In the genomic region with DNA sequence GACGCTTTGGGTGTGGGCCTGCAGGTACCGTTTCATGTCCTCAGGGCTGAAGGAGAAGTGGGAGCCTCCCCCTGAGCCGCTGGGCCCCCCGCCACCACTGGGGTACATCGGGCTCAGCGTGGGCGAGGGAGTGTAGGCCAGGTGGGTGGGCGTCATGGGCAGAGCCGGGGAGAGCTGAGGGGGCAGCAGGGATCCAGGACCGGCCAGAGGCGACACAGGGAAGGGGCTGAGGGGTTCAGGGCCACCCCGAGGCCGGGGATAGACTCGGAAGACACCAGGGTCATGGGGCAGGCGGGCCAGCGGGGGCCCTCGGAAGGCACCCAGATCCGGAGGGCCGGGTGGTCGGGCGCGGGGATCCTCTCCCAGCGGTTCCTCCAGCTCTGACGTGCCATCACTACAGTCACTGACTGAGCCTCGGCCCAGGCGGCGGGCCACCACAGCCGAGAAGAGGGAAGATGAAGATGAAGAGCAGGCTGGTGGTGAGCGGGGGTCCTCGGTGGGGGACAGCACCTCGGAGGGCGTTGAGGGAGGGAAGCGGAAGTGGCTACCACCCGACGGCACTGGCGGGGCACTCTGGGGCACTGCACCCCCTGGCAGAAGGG, we compare ENCODE assay signal across 19 cellular contexts. TPM values are rescaled to one million over a fixed set of nuclear protein-coding genes. Genes with fewer than 3 reads are reported as not detected.
DNase-seq lines count a peak whose midpoint lies in the region; ATAC-seq, FAIRE-seq and TF ChIP-seq lines count a peak whose summit lies in the region.
"Had no signal": no experiment of that assay in that cellular context is flagged by ENCODE, and none has a peak within 500 bp of the region (broad histone marks: within the 10 kb centered on the region; RNA-seq: fewer than 3 reads in every experiment).

No MANE protein-coding gene starts in this region.

- intact Hi-C loops in endothelial cell of umbilical vein (cut with micrococcal nuclease) = no loop called here
- intact Hi-C loops in ovary (cut with DNase I) = loop anchor here (5.0 to 10.0 kb wide), 3 partner anchors 38 to 146 kb away; partner anchors contain the start of gene CNFN (in 1 of the 4)

- H3K27ac ChIP-seq in 22Rv1 = peak overlapping the region; percentile 95; the same call in 1 of the 2 replicates
- no peak overlapping the region for H3K27ac ChIP-seq in endothelial cell of umbilical vein (ENCODE audit: insufficient read depth, low read depth, low read length)
- no peak overlapping the region for H3K27ac ChIP-seq in ovary
- H3K27ac ChIP-seq: brain microvascular endothelial cell had no signal

- H3K9ac ChIP-seq in endothelial cell of umbilical vein (replicated peaks; ENCODE audit: extremely low read depth, insufficient read depth, low read length) = no peak overlapping the region

- H3K4me3 Mint-ChIP-seq in HFFc6 (no peak overlapping the region), progenitor cell of endocrine pancreas (ENCODE audit: low read depth) (no peak overlapping the region)
- no peak overlapping the region for H3K4me3 Mint-ChIP-seq in stimulated activated effector memory CD8-positive, alpha-beta T cell treated with anti-CD3 and anti-CD28 coated beads, Interleukin-12 subunit alpha, Interleukin-12 subunit beta, amount 100 ng/mL, for 72 hours
- H3K4me3 Mint-ChIP-seq: activated naive CD4-positive, alpha-beta T cell treated with anti-CD3 and anti-CD28 coated beads, Interleukin-2, amount 10 ng/mL, durations not matched to agents 7 days and 5 days; effector memory CD8-positive, alpha-beta T cell; stimulated activated naive CD8-positive, alpha-beta T cell treated with anti-CD3 and anti-CD28 coated beads, Interleukin-15, Interleukin-2, amounts not matched to agents 100 ng/mL and 50 ng/mL, for 24 hours had no signal

- H3K9me3 Mint-ChIP-seq in HFFc6 (no peaks in the 10 kb centered on the region; the same call in 1 of the 2 replicates), progenitor cell of endocrine pancreas (ENCODE audit: low read depth) (no peaks in the 10 kb centered on the region)
- no peaks in the 10 kb centered on the region for H3K9me3 Mint-ChIP-seq in stimulated activated effector memory CD8-positive, alpha-beta T cell treated with anti-CD3 and anti-CD28 coated beads, Interleukin-12 subunit alpha, Interleukin-12 subunit beta, amount 100 ng/mL, for 72 hours
- H3K9me3 Mint-ChIP-seq: activated naive CD4-positive, alpha-beta T cell treated with anti-CD3 and anti-CD28 coated beads, Interleukin-2, amount 10 ng/mL, durations not matched to agents 7 days and 5 days; effector memory CD8-positive, alpha-beta T cell; stimulated activated naive CD8-positive, alpha-beta T cell treated with anti-CD3 and anti-CD28 coated beads, Interleukin-15, Interleukin-2, amounts not matched to agents 100 ng/mL and 50 ng/mL, for 24 hours had no signal

- peaks cover 9% of the 10 kb centered on the region for H3K27me3 Mint-ChIP-seq in HFFc6 (ENCODE audit: insufficient read depth)
- no peaks in the 10 kb centered on the region for H3K27me3 Mint-ChIP-seq in progenitor cell of endocrine pancreas
- H3K27me3 Mint-ChIP-seq: activated naive CD4-positive, alpha-beta T cell treated with anti-CD3 and anti-CD28 coated beads, Interleukin-2, amount 10 ng/mL, durations not matched to agents 7 days and 5 days; effector memory CD8-positive, alpha-beta T cell; stimulated activated naive CD8-positive, alpha-beta T cell treated with anti-CD3 and anti-CD28 coated beads, Interleukin-15, Interleukin-2, amounts not matched to agents 100 ng/mL and 50 ng/mL, for 24 hours had no signal

- H3K9me3 ChIP-seq in endothelial cell of umbilical vein (replicated peaks; ENCODE audit: control insufficient read depth, insufficient read depth, low read length) (no peaks in the 10 kb centered on the region), ovary (no peaks in the 10 kb centered on the region)

- WGBS in ovary, 3 donors = 78 to 79% (median 79%) methylated on average over 36 of the region's 36 CpGs

- dilution Hi-C loops in endothelial cell of umbilical vein (cut with MboI; ENCODE audit: extremely low pct_ligation_motif_present, low sequenced_read_pairs) = no loop called here

- no peak overlapping the region for H3K4me2 ChIP-seq in endothelial cell of umbilical vein (ENCODE audit: insufficient read depth, low read length)

- H3K4me1 ChIP-seq in endothelial cell of umbilical vein (ENCODE audit: control insufficient read depth, extremely low read depth, insufficient read depth, low read length) (peaks cover 40% of the 10 kb centered on the region), ovary (ENCODE audit: insufficient read depth) (peaks cover 33% of the 10 kb centered on the region)

- TF ChIP-seq EP300 in ovary (IDR thresholded peaks at IDR 0.05) = no peak

- BruUV-seq in endothelial cell of umbilical vein (replicated peaks; lab: Mats Ljungman, UMichigan) = TSS peak; percentile 1

- H3K4me1 Mint-ChIP-seq in HFFc6 (ENCODE audit: low read depth) (peaks cover 56% of the 10 kb centered on the region), progenitor cell of endocrine pancreas (ENCODE audit: low read depth) (peaks cover 25% of the 10 kb centered on the region)
- H3K4me1 Mint-ChIP-seq in stimulated activated effector memory CD8-positive, alpha-beta T cell treated with anti-CD3 and anti-CD28 coated beads, Interleukin-12 subunit alpha, Interleukin-12 subunit beta, amount 100 ng/mL, for 72 hours = peaks cover 46% of the 10 kb centered on the region

- H3K27ac Mint-ChIP-seq in HFFc6 (peak overlapping the region; percentile 73; the same call in 1 of the 2 replicates), progenitor cell of endocrine pancreas (no peak overlapping the region)
- H3K27ac Mint-ChIP-seq in stimulated activated effector memory CD8-positive, alpha-beta T cell treated with anti-CD3 and anti-CD28 coated beads, Interleukin-12 subunit alpha, Interleukin-12 subunit beta, amount 100 ng/mL, for 72 hours = no peak overlapping the region

- H3K9me1 ChIP-seq in endothelial cell of umbilical vein (replicated peaks; ENCODE audit: control insufficient read depth, extremely low read depth, insufficient read depth, low read length) = no peaks in the 10 kb centered on the region

- FAIRE-seq in endothelial cell of umbilical vein (lab: Jason Lieb, UNC) = no peak

- DNase-seq in HFFc6 = no peak
- no peak for DNase-seq in endothelial cell of umbilical vein (ENCODE audit: low read depth, low spot score)
- peak in 3 of 5 donors; percentile 39 to 45 (median 43) for DNase-seq in ovary
- no peak for DNase-seq in progenitor cell of endocrine pancreas (ENCODE audit: low spot score, unreplicated experiment)
- no peak for DNase-seq in NCI-H1694 (lab: John Stamatoyannopoulos, UW)
- DNase-seq in stimulated activated effector memory CD8-positive, alpha-beta T cell treated with anti-CD3 and anti-CD28 coated beads, Interleukin-12 subunit alpha, Interleukin-12 subunit beta, amount 100 ng/mL, for 72 hours (ENCODE audit: low spot score in 2 of 2) = no peak
- DNase-seq: activated CD4-positive, CD25-positive, alpha-beta regulatory T cell treated with anti-CD3 and anti-CD28 coated beads, Interleukin-2, amount 50 U/mL, for 72 hours; activated naive CD4-positive, alpha-beta T cell treated with anti-CD3 and anti-CD28 coated beads, Interleukin-2, amount 10 ng/mL, durations not matched to agents 7 days and 5 days; brain microvascular endothelial cell; effector memory CD8-positive, alpha-beta T cell; GM23248; NCI-H1436 treated with DMSO at 0.1 percent for 48 hours; NCI-H345; SHP77; stimulated activated CD4-positive, alpha-beta T cell treated with anti-CD3 and anti-CD28 coated beads, Interleukin-15, amount 100 ng/mL, for 24 hours had no signal

- H3K79me2 ChIP-seq in endothelial cell of umbilical vein (ENCODE audit: control insufficient read depth, insufficient read depth, low read length) = peaks cover 46% of the 10 kb centered on the region

- H3K4me3 ChIP-seq in endothelial cell of umbilical vein (replicated peaks in 1 of 3; ENCODE audit: insufficient read depth in 1 of 3, low read depth in 1 of 3, low read length in 3 of 3) (no peak overlapping the region), ovary (no peak overlapping the region)
- H3K4me3 ChIP-seq: GM23248 had no signal

- H3K27me3 ChIP-seq in endothelial cell of umbilical vein (ENCODE audit: control insufficient read depth in 2 of 2, insufficient read depth in 2 of 2, low read length in 2 of 2) = no peaks in the 10 kb centered on the region
- H3K27me3 ChIP-seq in ovary = no peaks in the 10 kb centered on the region
- H3K27me3 ChIP-seq: brain microvascular endothelial cell had no signal

- CTCF ChIA-PET in endothelial cell of umbilical vein (lab: Charles Lee) = interaction anchor here (11.8 kb wide), 1 partner anchor 30 kb away, joined by 365 read pairs; no protein-coding TSS in a partner anchor

- no peaks in the 10 kb centered on the region for H4K20me1 ChIP-seq in endothelial cell of umbilical vein (replicated peaks; ENCODE audit: control insufficient read depth, extremely low read depth, insufficient read depth, low read length)

- TF ChIP-seq CTCF in 22Rv1 (IDR thresholded peaks at IDR 0.05) (no peak), HFFc6 (IDR thresholded peaks at IDR 0.05) (no peak), endothelial cell of umbilical vein (IDR thresholded peaks at IDR 0.05; ENCODE audit: extremely low read depth in 1 of 2, insufficient read depth in 1 of 2, low read depth in 1 of 2, low read length in 2 of 2) (no peak), ovary (IDR thresholded peaks at IDR 0.05) (no peak), progenitor cell of endocrine pancreas (IDR thresholded peaks at IDR 0.05; ENCODE audit: unreplicated experiment) (no peak)

- POLR2A ChIA-PET in endothelial cell of umbilical vein (lab: Charles Lee) = interaction anchor here (1.1 kb wide), 1 partner anchor 33 kb away, joined by 3 read pairs; no protein-coding TSS in a partner anchor

- no peak for ATAC-seq in stimulated activated effector memory CD8-positive, alpha-beta T cell treated with anti-CD3 and anti-CD28 coated beads, Interleukin-12 subunit alpha, Interleukin-12 subunit beta, amount 100 ng/mL, for 72 hours
- ATAC-seq in GM18858 (IDR thresholded peaks at IDR 0.05; ENCODE audit: unreplicated experiment) = no peak
- ATAC-seq: effector memory CD8-positive, alpha-beta T cell; left lobe of liver had no signal

- TF ChIP-seq POLR2A in endothelial cell of umbilical vein (IDR thresholded peaks at IDR 0.05; ENCODE audit: low read depth, low read length) (no peak), ovary (IDR thresholded peaks at IDR 0.05) (no peak)

- H3K36me3 ChIP-seq in endothelial cell of umbilical vein (ENCODE audit: control insufficient read depth in 2 of 2, extremely low read depth in 1 of 2, insufficient read depth in 2 of 2, low read length in 2 of 2) (peaks cover 7 to 27% of the 10 kb centered on the region in 2 experiments), ovary (no peaks in the 10 kb centered on the region)

- H3K36me3 Mint-ChIP-seq in HFFc6 (ENCODE audit: low read depth) (peaks cover 9% of the 10 kb centered on the region), progenitor cell of endocrine pancreas (ENCODE audit: insufficient read depth) (peaks cover 3% of the 10 kb centered on the region)
- H3K36me3 Mint-ChIP-seq in stimulated activated effector memory CD8-positive, alpha-beta T cell treated with anti-CD3 and anti-CD28 coated beads, Interleukin-12 subunit alpha, Interleukin-12 subunit beta, amount 100 ng/mL, for 72 hours = peaks cover 46% of the 10 kb centered on the region

- H2AFZ ChIP-seq in endothelial cell of umbilical vein (ENCODE audit: low read depth, low read length) = no peak overlapping the region
- H2AFZ ChIP-seq: GM23248 had no signal

RNA-seq across cellular contexts. Expression of gene ERF, which starts 5.7 kb away (rescaled TPM):
- total RNA-seq in HFFc6 (2021; fragmentation: NEBNext Ultra II Directional; extraction: Animal tissue kit (Norgen Biotek cat#: 25700)) = 10 to 100 TPM; 74.7 to 87.8 (median 78.8) TPM
- 117 and 130 TPM in 2 replicates for total RNA-seq in endothelial cell of umbilical vein
- 102 and 125 TPM in 2 replicates for polyA plus RNA-seq in endothelial cell of umbilical vein
- 43.3 and 54.3 TPM in 2 replicates for polyA plus RNA-seq in endothelial cell of umbilical vein (2011; cell fraction: cytosol; rRNA removed)
- polyA plus RNA-seq in endothelial cell of umbilical vein (2011; cell fraction: nucleus; rRNA removed) = 130 and 152 TPM in 2 replicates
- 40.7 and 61.9 TPM in 2 replicates for polyA plus RNA-seq in endothelial cell of umbilical vein (2012)
- polyA minus RNA-seq in endothelial cell of umbilical vein = 76.4 and 95.4 TPM in 2 replicates
- 26.5 TPM for polyA minus RNA-seq in endothelial cell of umbilical vein (2011; cell fraction: cytosol; rRNA and poly(A)+ RNA removed)
- 38.5 and 45.5 TPM in 2 replicates for polyA minus RNA-seq in endothelial cell of umbilical vein (2011; cell fraction: nucleus; rRNA and poly(A)+ RNA removed)
- 100 to 1,000 TPM in 1 of 7 donors, 10 to 100 TPM in 6; 23.1 to 110 (median 76.6) TPM for total RNA-seq in ovary
- 10 to 100 TPM; 31.7 to 51.0 TPM for polyA plus RNA-seq in ovary
- total RNA-seq in progenitor cell of endocrine pancreas = 106 and 111 TPM in 2 replicates

RNA-seq across cellular contexts. Expression of gene GSK3A, which starts 6.8 kb away (rescaled TPM):
- total RNA-seq in HFFc6 (2021; fragmentation: NEBNext Ultra II Directional; extraction: Animal tissue kit (Norgen Biotek cat#: 25700)) = 10 to 100 TPM; 36.3 to 45.5 (median 43.1) TPM
- total RNA-seq in endothelial cell of umbilical vein (48.3 and 49.5 TPM in 2 replicates), ovary (10 to 100 TPM; 16.0 to 40.9 (median 34.9) TPM), progenitor cell of endocrine pancreas (53.0 and 54.7 TPM in 2 replicates)
- polyA plus RNA-seq in endothelial cell of umbilical vein (73.7 and 74.7 TPM in 2 replicates), ovary (10 to 100 TPM; 31.9 to 38.3 TPM)
- 43.0 and 46.7 TPM in 2 replicates for polyA plus RNA-seq in endothelial cell of umbilical vein (2011; cell fraction: cytosol; rRNA removed)
- 38.6 and 45.0 TPM in 2 replicates for polyA plus RNA-seq in endothelial cell of umbilical vein (2011; cell fraction: nucleus; rRNA removed)
- polyA plus RNA-seq in endothelial cell of umbilical vein (2012) = 51.1 and 56.5 TPM in 2 replicates
- 42.6 and 53.2 TPM in 2 replicates for polyA minus RNA-seq in endothelial cell of umbilical vein
- polyA minus RNA-seq in endothelial cell of umbilical vein (2011; cell fraction: cytosol; rRNA and poly(A)+ RNA removed) = 12.4 TPM
- 10.8 and 11.8 TPM in 2 replicates for polyA minus RNA-seq in endothelial cell of umbilical vein (2011; cell fraction: nucleus; rRNA and poly(A)+ RNA removed)

RNA-seq across cellular contexts. Expression of gene CIC, which starts 19.8 kb away (rescaled TPM):
- total RNA-seq in HFFc6 (2021; fragmentation: NEBNext Ultra II Directional; extraction: Animal tissue kit (Norgen Biotek cat#: 25700)) = 10 to 100 TPM; 67.6 to 75.4 (median 73.7) TPM
- total RNA-seq in endothelial cell of umbilical vein = 86.0 and 86.3 TPM in 2 replicates
- polyA plus RNA-seq in endothelial cell of umbilical vein = 18.4 and 23.5 TPM in 2 replicates
- 15.8 and 26.9 TPM in 2 replicates for polyA plus RNA-seq in endothelial cell of umbilical vein (2011; cell fraction: cytosol; rRNA removed)
- polyA plus RNA-seq in endothelial cell of umbilical vein (2011; cell fraction: nucleus; rRNA removed) = 59.1 and 69.4 TPM in 2 replicates
- polyA plus RNA-seq in endothelial cell of umbilical vein (2012) = 28.9 and 43.8 TPM in 2 replicates
- 9.1 and 9.7 TPM in 2 replicates for polyA minus RNA-seq in endothelial cell of umbilical vein
- polyA minus RNA-seq in endothelial cell of umbilical vein (2011; cell fraction: cytosol; rRNA and poly(A)+ RNA removed) = 11.2 TPM
- 15.3 and 26.1 TPM in 2 replicates for polyA minus RNA-seq in endothelial cell of umbilical vein (2011; cell fraction: nucleus; rRNA and poly(A)+ RNA removed)
- 100 to 1,000 TPM in 4 of 7 donors, 10 to 100 TPM in 3; 24.6 to 139 (median 113) TPM for total RNA-seq in ovary
- 10 to 100 TPM in 1 of 2 donors, 1 to 10 TPM in 1; 6.6 to 71.0 TPM for polyA plus RNA-seq in ovary
- total RNA-seq in progenitor cell of endocrine pancreas = 86.0 and 87.2 TPM in 2 replicates

RNA-seq across cellular contexts. Expression of gene ZNF526, which starts 29.1 kb away (rescaled TPM):
- 10 to 100 TPM; 14.0 to 18.2 (median 16.1) TPM for total RNA-seq in HFFc6 (2021; fragmentation: NEBNext Ultra II Directional; extraction: Animal tissue kit (Norgen Biotek cat#: 25700))
- 13.3 and 13.4 TPM in 2 replicates for total RNA-seq in endothelial cell of umbilical vein
- 6.5 and 8.0 TPM in 2 replicates for polyA plus RNA-seq in endothelial cell of umbilical vein
- 3.5 and 3.7 TPM in 2 replicates for polyA plus RNA-seq in endothelial cell of umbilical vein (2011; cell fraction: cytosol; rRNA removed)
- polyA plus RNA-seq in endothelial cell of umbilical vein (2011; cell fraction: nucleus; rRNA removed) = 4.0 and 4.5 TPM in 2 replicates
- polyA plus RNA-seq in endothelial cell of umbilical vein (2012) = 8.1 and 8.7 TPM in 2 replicates
- polyA minus RNA-seq in endothelial cell of umbilical vein = 10.5 and 13.9 TPM in 2 replicates
- polyA minus RNA-seq in endothelial cell of umbilical vein (2011; cell fraction: cytosol; rRNA and poly(A)+ RNA removed) = 3.8 TPM
- polyA minus RNA-seq in endothelial cell of umbilical vein (2011; cell fraction: nucleus; rRNA and poly(A)+ RNA removed) = 6.1 and 6.9 TPM in 2 replicates
- total RNA-seq in ovary = 10 to 100 TPM in 5 of 7 donors, 1 to 10 TPM in 2; 2.4 to 17.9 (median 12.9) TPM
- 1 to 10 TPM; 5.0 to 6.5 TPM for polyA plus RNA-seq in ovary
- total RNA-seq in progenitor cell of endocrine pancreas = 17.6 and 21.1 TPM in 2 replicates

RNA-seq across cellular contexts. Expression of gene DEDD2, which starts 31.8 kb away (rescaled TPM):
- 10 to 100 TPM; 19.2 to 24.9 (median 20.2) TPM for total RNA-seq in HFFc6 (2021; fragmentation: NEBNext Ultra II Directional; extraction: Animal tissue kit (Norgen Biotek cat#: 25700))
- total RNA-seq in endothelial cell of umbilical vein (19.3 and 19.5 TPM in 2 replicates), ovary (10 to 100 TPM; 14.9 to 36.8 (median 25.1) TPM), progenitor cell of endocrine pancreas (35.7 and 38.3 TPM in 2 replicates)
- polyA plus RNA-seq in endothelial cell of umbilical vein (34.8 and 38.5 TPM in 2 replicates), ovary (10 to 100 TPM in 1 of 2 donors, 1 to 10 TPM in 1; 8.3 to 33.1 TPM)
- polyA plus RNA-seq in endothelial cell of umbilical vein (2011; cell fraction: cytosol; rRNA removed) = 18.5 and 24.2 TPM in 2 replicates
- 12.7 and 16.1 TPM in 2 replicates for polyA plus RNA-seq in endothelial cell of umbilical vein (2011; cell fraction: nucleus; rRNA removed)
- polyA plus RNA-seq in endothelial cell of umbilical vein (2012) = 14.2 and 19.6 TPM in 2 replicates
- 12.6 and 12.8 TPM in 2 replicates for polyA minus RNA-seq in endothelial cell of umbilical vein
- polyA minus RNA-seq in endothelial cell of umbilical vein (2011; cell fraction: cytosol; rRNA and poly(A)+ RNA removed) = 5.8 TPM
- polyA minus RNA-seq in endothelial cell of umbilical vein (2011; cell fraction: nucleus; rRNA and poly(A)+ RNA removed) = 3.5 and 6.1 TPM in 2 replicates

Comparison
In these comparisons a context has a peak if more than half of its experiments do, and no peak if none do; other contexts are left out.
1. DNase-seq: peak in ovary (3 of 5); none in HFFc6 (single experiment), endothelial cell of umbilical vein (single experiment), progenitor cell of endocrine pancreas (single experiment), NCI-H1694 (single experiment) and stimulated activated effector memory CD8-positive, alpha-beta T cell treated with anti-CD3 and anti-CD28 coated beads, Interleukin-12 subunit alpha, Interleukin-12 subunit beta, amount 100 ng/mL, for 72 hours (0 of 2).